24 cellular contexts compared by ENCODE assay signal in genomic region chr12:13839937-13840336, GRCh38.
"Had no signal": no experiment of that assay in that cellular context is flagged by ENCODE, and none has a peak within 500 bp of the region (broad histone marks: within the 10 kb centered on the region; RNA-seq: fewer than 3 reads in every experiment).

No MANE protein-coding gene starts in this region.

- H3K4me1 ChIP-seq: pancreas, prostate gland, right lobe of liver, sigmoid colon, stomach, thyroid gland, tibial nerve, upper lobe of left lung, uterus had no signal

- DNase-seq: naive thymus-derived CD8-positive, alpha-beta T cell; nephron progenitor cell; nucleus accumbens; pancreas; right cardiac atrium; right lobe of liver; sigmoid colon; small intestine; stimulated activated CD4-positive, alpha-beta T cell treated with anti-CD3 and anti-CD28 coated beads, Interleukin-15, amount 100 ng/mL, for 24 hours; stimulated activated CD4-positive, alpha-beta T cell treated with anti-CD3 and anti-CD28 coated beads, Interleukin-2, amount 100 ng/mL, for 24 hours; stimulated activated CD4-positive, alpha-beta T cell treated with anti-CD3 and anti-CD28 coated beads, Interleukin-2, amount 100 ng/mL, for 48 hours; stimulated activated CD4-positive, alpha-beta T cell treated with anti-CD3 and anti-CD28 coated beads, Interleukin-4, amount 100 ng/mL, for 24 hours; stimulated activated naive B cell treated with anti-CD40 and anti-IgM and Interleukin-4, amounts not matched to agents 10 μg/mL and 1 μg/mL and 100 μg/mL, for 72 hours; stimulated activated naive CD4-positive, alpha-beta T cell treated with Interleukin-2 at 50 U/mL for 16 hours; stomach; thyroid gland; uterus had no signal

- H3K4me3 ChIP-seq: pancreas, prostate gland, right lobe of liver, sigmoid colon, stomach, thoracic aorta, thyroid gland, tibial nerve, upper lobe of left lung, uterus had no signal

- FAIRE-seq: pancreas, small intestine had no signal

- ATAC-seq: naive thymus-derived CD8-positive, alpha-beta T cell; natural killer cell treated with Interleukin-12 subunit alpha and Interleukin-12 subunit beta and Interleukin-15 and Interleukin-18, amount 100 ng/mL, for 72 hours; pancreas; right cardiac atrium; right lobe of liver; stimulated activated effector memory CD8-positive, alpha-beta T cell treated with anti-CD3 and anti-CD28 coated beads, Interleukin-12 subunit alpha, Interleukin-12 subunit beta, amount 100 ng/mL, for 72 hours; stimulated activated naive B cell treated with anti-CD40 and anti-IgM and Interleukin-4, amounts not matched to agents 10 μg/mL and 1 μg/mL and 100 μg/mL, for 72 hours had no signal

- H3K27ac ChIP-seq: neutrophil, pancreas, prostate gland, right lobe of liver, sigmoid colon, stomach, thoracic aorta, thyroid gland, tibial nerve, upper lobe of left lung, uterus had no signal

- H3K27me3 ChIP-seq: neutrophil, right lobe of liver, sigmoid colon, stomach, thyroid gland, tibial nerve, upper lobe of left lung, uterus had no signal

- H3K9me3 ChIP-seq: neutrophil, pancreas, prostate gland, right lobe of liver, sigmoid colon, stomach, thoracic aorta, thyroid gland, tibial nerve, upper lobe of left lung, uterus had no signal

- H3K36me3 ChIP-seq: neutrophil, pancreas, prostate gland, right lobe of liver, sigmoid colon, stomach, thoracic aorta, thyroid gland, tibial nerve, upper lobe of left lung, uterus had no signal
